Comparison of ENCODE assay signal across 1 cellular context in the genomic region with DNA sequence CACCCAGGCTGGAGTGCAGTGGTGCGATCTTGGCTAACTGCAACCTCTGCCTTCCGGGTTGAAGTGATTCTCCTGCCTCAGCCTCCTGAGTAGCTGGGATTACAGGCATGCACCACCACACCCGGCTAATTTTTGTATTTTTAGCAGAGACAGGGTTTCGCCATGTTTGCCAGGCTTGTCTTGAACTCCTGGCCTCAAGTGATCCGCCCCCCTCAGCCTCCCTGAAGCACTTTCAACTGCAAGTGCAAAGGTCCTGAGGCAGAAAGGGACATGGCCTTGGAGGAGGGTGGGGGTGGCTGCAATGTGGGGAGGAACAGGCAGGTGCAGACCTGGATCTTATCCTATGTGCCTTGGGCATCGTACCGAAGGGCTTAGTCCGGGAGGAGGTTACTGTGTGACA. TPM values are rescaled to one million over a fixed set of nuclear protein-coding genes. Genes with fewer than 3 reads are reported as not detected.
"Had no signal": no experiment of that assay in that cellular context is flagged by ENCODE, and none has a peak within 500 bp of the region (broad histone marks: within the 10 kb centered on the region; RNA-seq: fewer than 3 reads in every experiment).

No MANE protein-coding gene starts in this region.

RNA-seq across cellular contexts. Expression of a gene that starts 27.3 kb away (rescaled TPM):
- total RNA-seq: PC-9 had no signal
